ENCODE assay signal across 20 cellular contexts in genomic region chrX:137930562-137930961, GRCh38.
A peak's percentile ranks its signal among the peaks of the same experiment; 100 is the strongest.
DNase-seq lines count a peak whose midpoint lies in the region; TF ChIP-seq lines count a peak whose summit lies in the region.
"Had no signal": no experiment of that assay in that cellular context is flagged by ENCODE, and none has a peak within 500 bp of the region (broad histone marks: within the 10 kb centered on the region; RNA-seq: fewer than 3 reads in every experiment).

No MANE protein-coding gene starts in this region.

- H3K27ac ChIP-seq in VCaP (peak overlapping the region; percentile 40; the same call in 1 of the 2 replicates), substantia nigra (ENCODE audit: low read depth, low read length, poor library complexity, severe bottlenecking) (no peak overlapping the region)
- H3K27ac ChIP-seq in CD8-positive, alpha-beta memory T cell (ENCODE audit: low read depth, low read length) = no peak overlapping the region
- H3K27ac ChIP-seq: BLaER1, GM23248, HL-60, KMS-11, SK-N-MC had no signal

- no peaks in the 10 kb centered on the region for H3K36me3 ChIP-seq in CD8-positive, alpha-beta memory T cell (ENCODE audit: insufficient read depth, low read length)
- H3K36me3 ChIP-seq: BLaER1 had no signal

- H3K4me1 ChIP-seq in CD8-positive, alpha-beta memory T cell (ENCODE audit: insufficient read depth, low read length) = no peaks in the 10 kb centered on the region
- H3K4me1 ChIP-seq: BLaER1 had no signal

- POLR2A ChIA-PET in CD8-positive, alpha-beta memory T cell (lab: Charles Lee) = no interaction called here

- no peak overlapping the region for H3K4me3 Mint-ChIP-seq in CD8-positive, alpha-beta memory T cell
- H3K4me3 Mint-ChIP-seq: CD4-positive, CD25-positive, alpha-beta regulatory T cell; IgD-negative memory B cell had no signal

- H3K9me3 Mint-ChIP-seq in CD8-positive, alpha-beta memory T cell = peaks cover 0 to 12% (median 9%) of the 10 kb centered on the region in 5 donors

- no peak overlapping the region for H3K27ac Mint-ChIP-seq in CD8-positive, alpha-beta memory T cell
- H3K27ac Mint-ChIP-seq: CD4-positive, CD25-positive, alpha-beta regulatory T cell; IgD-negative memory B cell had no signal

- H3K27me3 Mint-ChIP-seq in CD8-positive, alpha-beta memory T cell = no peaks in the 10 kb centered on the region
- H3K27me3 Mint-ChIP-seq: CD4-positive, CD25-positive, alpha-beta regulatory T cell; IgD-negative memory B cell had no signal

- no peak for TF ChIP-seq CTCF in VCaP (conservative IDR thresholded peaks at IDR 0.05)

- H3K27me3 ChIP-seq in CD8-positive, alpha-beta memory T cell (ENCODE audit: insufficient read depth, low read length, poor library complexity, severe bottlenecking) = no peaks in the 10 kb centered on the region

- CTCF ChIA-PET in CD8-positive, alpha-beta memory T cell (lab: Charles Lee) = no interaction called here

- DNase-seq in NCI-H2029 treated with DMSO at 0.1 percent for 48 hours (lab: John Stamatoyannopoulos, UW) = peak; percentile 29
- no peak for DNase-seq in NCI-H2029 (lab: John Stamatoyannopoulos, UW)
- DNase-seq in NCI-H146 treated with DMSO at 0.1 percent for 48 hours (lab: John Stamatoyannopoulos, UW; ENCODE audit: unreplicated experiment) = peak; percentile 17
- no peak for DNase-seq in CD8-positive, alpha-beta memory T cell
- DNase-seq in substantia nigra (lab: John Stamatoyannopoulos, UW) = no peak
- DNase-seq in RKO (ENCODE audit: low spot score) = no peak
- DNase-seq: CD4-positive, CD25-positive, alpha-beta regulatory T cell; GM23248; MM.1S; NCI-H1417 treated with DMSO at 0.1 percent for 48 hours; NCI-H187 treated with DMSO at 0.1 percent for 48 hours; NCI-H446; NCI-H524 treated with DMSO at 0.1 percent for 48 hours; SIG-M5 had no signal

- no peaks in the 10 kb centered on the region for H3K4me1 Mint-ChIP-seq in CD8-positive, alpha-beta memory T cell
- H3K4me1 Mint-ChIP-seq: CD4-positive, CD25-positive, alpha-beta regulatory T cell; IgD-negative memory B cell had no signal

- H3K4me3 ChIP-seq in CD8-positive, alpha-beta memory T cell (ENCODE audit: low read length) = no peak overlapping the region
- H3K4me3 ChIP-seq: BLaER1, GM23248, SK-N-MC had no signal

- H3K9me3 ChIP-seq in CD8-positive, alpha-beta memory T cell (ENCODE audit: low read length) = no peaks in the 10 kb centered on the region

- no peaks in the 10 kb centered on the region for H3K36me3 Mint-ChIP-seq in CD8-positive, alpha-beta memory T cell
- H3K36me3 Mint-ChIP-seq: CD4-positive, CD25-positive, alpha-beta regulatory T cell; IgD-negative memory B cell had no signal

Comparison
In these comparisons a context has a peak if more than half of its experiments do, and no peak if none do; other contexts are left out.
1. DNase-seq: peak in NCI-H2029 treated with DMSO at 0.1 percent for 48 hours (single experiment) and NCI-H146 treated with DMSO at 0.1 percent for 48 hours (single experiment); none in NCI-H2029 (single experiment), CD8-positive, alpha-beta memory T cell (0 of 5), substantia nigra (0 of 49) and RKO (single experiment).